Comparison of ENCODE assay signal across 1 cellular context in genomic region chr19:35716985-35717664, GRCh38.
TF ChIP-seq lines count a peak whose summit lies in the region.

No MANE protein-coding gene starts in this region.

TF ChIP-seq in HEK293, 187 proteins besides CTCF, POLR2A, EP300 and RAD21 (continued from another document and continues in another):
- TF ChIP-seq, protein P1, sequence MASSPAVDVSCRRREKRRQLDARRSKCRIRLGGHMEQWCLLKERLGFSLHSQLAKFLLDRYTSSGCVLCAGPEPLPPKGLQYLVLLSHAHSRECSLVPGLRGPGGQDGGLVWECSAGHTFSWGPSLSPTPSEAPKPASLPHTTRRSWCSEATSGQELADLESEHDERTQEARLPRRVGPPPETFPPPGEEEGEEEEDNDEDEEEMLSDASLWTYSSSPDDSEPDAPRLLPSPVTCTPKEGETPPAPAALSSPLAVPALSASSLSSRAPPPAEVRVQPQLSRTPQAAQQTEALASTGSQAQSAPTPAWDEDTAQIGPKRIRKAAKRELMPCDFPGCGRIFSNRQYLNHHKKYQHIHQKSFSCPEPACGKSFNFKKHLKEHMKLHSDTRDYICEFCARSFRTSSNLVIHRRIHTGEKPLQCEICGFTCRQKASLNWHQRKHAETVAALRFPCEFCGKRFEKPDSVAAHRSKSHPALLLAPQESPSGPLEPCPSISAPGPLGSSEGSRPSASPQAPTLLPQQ (tag by site-specific recombination; IDR thresholded peaks at IDR 0.05) = peak; percentile 87
- TF ChIP-seq, protein P2, sequence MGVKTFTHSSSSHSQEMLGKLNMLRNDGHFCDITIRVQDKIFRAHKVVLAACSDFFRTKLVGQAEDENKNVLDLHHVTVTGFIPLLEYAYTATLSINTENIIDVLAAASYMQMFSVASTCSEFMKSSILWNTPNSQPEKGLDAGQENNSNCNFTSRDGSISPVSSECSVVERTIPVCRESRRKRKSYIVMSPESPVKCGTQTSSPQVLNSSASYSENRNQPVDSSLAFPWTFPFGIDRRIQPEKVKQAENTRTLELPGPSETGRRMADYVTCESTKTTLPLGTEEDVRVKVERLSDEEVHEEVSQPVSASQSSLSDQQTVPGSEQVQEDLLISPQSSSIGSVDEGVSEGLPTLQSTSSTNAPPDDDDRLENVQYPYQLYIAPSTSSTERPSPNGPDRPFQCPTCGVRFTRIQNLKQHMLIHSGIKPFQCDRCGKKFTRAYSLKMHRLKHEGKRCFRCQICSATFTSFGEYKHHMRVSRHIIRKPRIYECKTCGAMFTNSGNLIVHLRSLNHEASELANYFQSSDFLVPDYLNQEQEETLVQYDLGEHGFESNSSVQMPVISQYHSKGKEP (tag by site-specific recombination; IDR thresholded peaks at IDR 0.05) = peak; percentile 67
- TF ChIP-seq ZNF362 (tag by site-specific recombination; IDR thresholded peaks at IDR 0.05) = no peak
- TF ChIP-seq, protein P3, sequence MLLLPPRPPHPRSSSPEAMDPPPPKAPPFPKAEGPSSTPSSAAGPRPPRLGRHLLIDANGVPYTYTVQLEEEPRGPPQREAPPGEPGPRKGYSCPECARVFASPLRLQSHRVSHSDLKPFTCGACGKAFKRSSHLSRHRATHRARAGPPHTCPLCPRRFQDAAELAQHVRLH (tag by site-specific recombination; IDR thresholded peaks at IDR 0.05) = peak; percentile 92; the same call in 1 of the 2 replicates
- TF ChIP-seq ZBTB17 (tag by site-specific recombination; IDR thresholded peaks at IDR 0.05) = peak; percentile 100
- no peak for TF ChIP-seq ZNF529 (tag by site-specific recombination; IDR thresholded peaks at IDR 0.05; ENCODE audit: insufficient replicate concordance)
- no peak for TF ChIP-seq ZNF248 (tag by site-specific recombination; IDR thresholded peaks at IDR 0.05)
- TF ChIP-seq, protein P4, sequence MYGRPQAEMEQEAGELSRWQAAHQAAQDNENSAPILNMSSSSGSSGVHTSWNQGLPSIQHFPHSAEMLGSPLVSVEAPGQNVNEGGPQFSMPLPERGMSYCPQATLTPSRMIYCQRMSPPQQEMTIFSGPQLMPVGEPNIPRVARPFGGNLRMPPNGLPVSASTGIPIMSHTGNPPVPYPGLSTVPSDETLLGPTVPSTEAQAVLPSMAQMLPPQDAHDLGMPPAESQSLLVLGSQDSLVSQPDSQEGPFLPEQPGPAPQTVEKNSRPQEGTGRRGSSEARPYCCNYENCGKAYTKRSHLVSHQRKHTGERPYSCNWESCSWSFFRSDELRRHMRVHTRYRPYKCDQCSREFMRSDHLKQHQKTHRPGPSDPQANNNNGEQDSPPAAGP (tag by site-specific recombination; IDR thresholded peaks at IDR 0.05) = peak; percentile 96
- TF ChIP-seq ZNF571 (tag by site-specific recombination; IDR thresholded peaks at IDR 0.05) = no peak
- TF ChIP-seq ZBTB11 (tag by site-specific recombination; conservative IDR thresholded peaks at IDR 0.05; ENCODE audit: low read depth) = peak; percentile 96
- peak; percentile 48 for TF ChIP-seq INSM2 (tag by site-specific recombination; IDR thresholded peaks at IDR 0.05)
- TF ChIP-seq ZNF629 (tag by site-specific recombination; IDR thresholded peaks at IDR 0.05) = peak; percentile 80
- TF ChIP-seq ZNF169 (tag by site-specific recombination; IDR thresholded peaks at IDR 0.05) = no peak
- no peak for TF ChIP-seq ZBTB6 (tag by site-specific recombination; IDR thresholded peaks at IDR 0.05)
- TF ChIP-seq RBAK (tag by site-specific recombination; IDR thresholded peaks at IDR 0.05) = no peak
- peak; percentile 75 for TF ChIP-seq ZFP69B (tag by site-specific recombination; IDR thresholded peaks at IDR 0.05)
- no peak for TF ChIP-seq ZNF184 (tag by site-specific recombination; IDR thresholded peaks at IDR 0.05)
- peak; percentile 70; the same call in 1 of the 2 replicates for TF ChIP-seq ZNF121 (tag by site-specific recombination; IDR thresholded peaks at IDR 0.05)
- TF ChIP-seq KLF9 (tag by site-specific recombination; IDR thresholded peaks at IDR 0.05; ENCODE audit: low read depth) = peak; percentile 99
- TF ChIP-seq, protein P5, sequence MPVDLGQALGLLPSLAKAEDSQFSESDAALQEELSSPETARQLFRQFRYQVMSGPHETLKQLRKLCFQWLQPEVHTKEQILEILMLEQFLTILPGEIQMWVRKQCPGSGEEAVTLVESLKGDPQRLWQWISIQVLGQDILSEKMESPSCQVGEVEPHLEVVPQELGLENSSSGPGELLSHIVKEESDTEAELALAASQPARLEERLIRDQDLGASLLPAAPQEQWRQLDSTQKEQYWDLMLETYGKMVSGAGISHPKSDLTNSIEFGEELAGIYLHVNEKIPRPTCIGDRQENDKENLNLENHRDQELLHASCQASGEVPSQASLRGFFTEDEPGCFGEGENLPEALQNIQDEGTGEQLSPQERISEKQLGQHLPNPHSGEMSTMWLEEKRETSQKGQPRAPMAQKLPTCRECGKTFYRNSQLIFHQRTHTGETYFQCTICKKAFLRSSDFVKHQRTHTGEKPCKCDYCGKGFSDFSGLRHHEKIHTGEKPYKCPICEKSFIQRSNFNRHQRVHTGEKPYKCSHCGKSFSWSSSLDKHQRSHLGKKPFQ (tag by site-specific recombination; IDR thresholded peaks at IDR 0.05) = peak; percentile 42; the same call in 1 of the 2 replicates
- TF ChIP-seq, protein P6, sequence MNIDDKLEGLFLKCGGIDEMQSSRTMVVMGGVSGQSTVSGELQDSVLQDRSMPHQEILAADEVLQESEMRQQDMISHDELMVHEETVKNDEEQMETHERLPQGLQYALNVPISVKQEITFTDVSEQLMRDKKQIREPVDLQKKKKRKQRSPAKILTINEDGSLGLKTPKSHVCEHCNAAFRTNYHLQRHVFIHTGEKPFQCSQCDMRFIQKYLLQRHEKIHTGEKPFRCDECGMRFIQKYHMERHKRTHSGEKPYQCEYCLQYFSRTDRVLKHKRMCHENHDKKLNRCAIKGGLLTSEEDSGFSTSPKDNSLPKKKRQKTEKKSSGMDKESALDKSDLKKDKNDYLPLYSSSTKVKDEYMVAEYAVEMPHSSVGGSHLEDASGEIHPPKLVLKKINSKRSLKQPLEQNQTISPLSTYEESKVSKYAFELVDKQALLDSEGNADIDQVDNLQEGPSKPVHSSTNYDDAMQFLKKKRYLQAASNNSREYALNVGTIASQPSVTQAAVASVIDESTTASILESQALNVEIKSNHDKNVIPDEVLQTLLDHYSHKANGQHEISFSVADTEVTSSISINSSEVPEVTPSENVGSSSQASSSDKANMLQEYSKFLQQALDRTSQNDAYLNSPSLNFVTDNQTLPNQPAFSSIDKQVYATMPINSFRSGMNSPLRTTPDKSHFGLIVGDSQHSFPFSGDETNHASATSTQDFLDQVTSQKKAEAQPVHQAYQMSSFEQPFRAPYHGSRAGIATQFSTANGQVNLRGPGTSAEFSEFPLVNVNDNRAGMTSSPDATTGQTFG (tag by site-specific recombination; IDR thresholded peaks at IDR 0.05; ENCODE audit: borderline replicate concordance) = peak; percentile 40; the same call in 1 of the 2 replicates
- TF ChIP-seq ZNF138 (tag by site-specific recombination; IDR thresholded peaks at IDR 0.05; ENCODE audit: borderline replicate concordance) = no peak
- TF ChIP-seq ZNF10 (tag by site-specific recombination; IDR thresholded peaks at IDR 0.05) = 0 out of 2 replicates have a peak, but pooled peaks have one; percentile 32
- TF ChIP-seq ZNF623 (tag by site-specific recombination; IDR thresholded peaks at IDR 0.05) = 0 out of 2 replicates have a peak, but pooled peaks have one; percentile 25
- TF ChIP-seq ZNF146 (tag by site-specific recombination; IDR thresholded peaks at IDR 0.05) = peak; percentile 57; the same call in 1 of the 2 replicates
- TF ChIP-seq ZFP3 (tag by site-specific recombination; IDR thresholded peaks at IDR 0.05; ENCODE audit: low read depth) = no peak
- no peak for TF ChIP-seq ZNF473 (tag by site-specific recombination; IDR thresholded peaks at IDR 0.05)
- TF ChIP-seq, protein P7, sequence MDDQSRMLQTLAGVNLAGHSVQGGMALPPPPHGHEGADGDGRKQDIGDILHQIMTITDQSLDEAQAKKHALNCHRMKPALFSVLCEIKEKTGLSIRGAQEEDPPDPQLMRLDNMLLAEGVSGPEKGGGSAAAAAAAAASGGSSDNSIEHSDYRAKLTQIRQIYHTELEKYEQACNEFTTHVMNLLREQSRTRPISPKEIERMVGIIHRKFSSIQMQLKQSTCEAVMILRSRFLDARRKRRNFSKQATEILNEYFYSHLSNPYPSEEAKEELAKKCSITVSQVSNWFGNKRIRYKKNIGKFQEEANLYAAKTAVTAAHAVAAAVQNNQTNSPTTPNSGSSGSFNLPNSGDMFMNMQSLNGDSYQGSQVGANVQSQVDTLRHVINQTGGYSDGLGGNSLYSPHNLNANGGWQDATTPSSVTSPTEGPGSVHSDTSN (CRISPR knock-in tag; IDR thresholded peaks at IDR 0.05) = 0 out of 2 replicates have a peak, but pooled peaks have one; percentile 7
- TF ChIP-seq KLF7 (tag by site-specific recombination; IDR thresholded peaks at IDR 0.05; ENCODE audit: borderline replicate concordance) = peak; percentile 88
- no peak for TF ChIP-seq ZNF544 (tag by site-specific recombination; IDR thresholded peaks at IDR 0.05)
- TF ChIP-seq ZNF112 (tag by site-specific recombination; IDR thresholded peaks at IDR 0.05) = no peak
- TF ChIP-seq ZNF76 (tag by site-specific recombination; IDR thresholded peaks at IDR 0.05; ENCODE audit: borderline replicate concordance, low read depth) = peak; percentile 100
- TF ChIP-seq SALL2 (tag by site-specific recombination; IDR thresholded peaks at IDR 0.05; ENCODE audit: borderline replicate concordance) = no peak
- no peak for TF ChIP-seq MZF1 (tag by site-specific recombination; IDR thresholded peaks at IDR 0.05; ENCODE audit: borderline replicate concordance)
- 0 out of 2 replicates have a peak, but pooled peaks have one; percentile 73 for TF ChIP-seq ZNF223 (tag by site-specific recombination; IDR thresholded peaks at IDR 0.05)
- TF ChIP-seq, protein P8, sequence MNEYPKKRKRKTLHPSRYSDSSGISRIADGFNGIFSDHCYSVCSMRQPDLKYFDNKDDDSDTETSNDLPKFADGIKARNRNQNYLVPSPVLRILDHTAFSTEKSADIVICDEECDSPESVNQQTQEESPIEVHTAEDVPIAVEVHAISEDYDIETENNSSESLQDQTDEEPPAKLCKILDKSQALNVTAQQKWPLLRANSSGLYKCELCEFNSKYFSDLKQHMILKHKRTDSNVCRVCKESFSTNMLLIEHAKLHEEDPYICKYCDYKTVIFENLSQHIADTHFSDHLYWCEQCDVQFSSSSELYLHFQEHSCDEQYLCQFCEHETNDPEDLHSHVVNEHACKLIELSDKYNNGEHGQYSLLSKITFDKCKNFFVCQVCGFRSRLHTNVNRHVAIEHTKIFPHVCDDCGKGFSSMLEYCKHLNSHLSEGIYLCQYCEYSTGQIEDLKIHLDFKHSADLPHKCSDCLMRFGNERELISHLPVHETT (tag by site-specific recombination; IDR thresholded peaks at IDR 0.05) = peak; percentile 69
- no peak for TF ChIP-seq ZNF514 (tag by site-specific recombination; IDR thresholded peaks at IDR 0.05)
- no peak for TF ChIP-seq ZNF768 (tag by site-specific recombination; IDR thresholded peaks at IDR 0.05)
- TF ChIP-seq SCRT2 (tag by site-specific recombination; IDR thresholded peaks at IDR 0.05) = peak; percentile 74; the same call in 1 of the 2 replicates
- TF ChIP-seq ZNF211 (tag by site-specific recombination; IDR thresholded peaks at IDR 0.05; ENCODE audit: low read depth) = no peak; the same call in 1 of the 2 replicates
- TF ChIP-seq ZNF157 (tag by site-specific recombination; IDR thresholded peaks at IDR 0.05) = peak; percentile 58; the same call in 1 of the 2 replicates
- peak; percentile 93 for TF ChIP-seq EGR2 (tag by site-specific recombination; IDR thresholded peaks at IDR 0.05; ENCODE audit: low read depth)
- TF ChIP-seq ZBTB20 (tag by site-specific recombination; IDR thresholded peaks at IDR 0.05) = peak; percentile 100
